10 cellular contexts compared by ENCODE assay signal in the genomic region with DNA sequence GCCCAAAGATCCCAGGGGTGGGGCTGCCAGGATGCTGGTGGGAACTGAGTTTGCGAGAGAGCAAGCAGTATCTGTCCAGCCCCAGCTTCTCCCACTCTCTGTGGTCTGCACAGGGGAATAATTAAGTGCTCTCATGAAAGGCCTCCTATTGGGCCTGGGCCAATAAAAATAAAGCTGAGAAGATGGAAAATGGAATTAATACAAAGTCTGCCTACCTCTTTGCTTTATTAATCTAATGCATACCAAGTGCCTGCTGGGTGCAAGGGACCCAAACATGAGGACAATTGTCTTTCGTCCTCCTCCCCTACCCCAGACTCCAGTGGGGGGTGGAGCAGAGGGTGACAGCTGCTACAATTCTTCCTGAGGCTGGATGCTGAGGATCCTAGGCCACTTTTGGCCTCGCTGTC. TPM values are rescaled to one million over a fixed set of nuclear protein-coding genes. Genes with fewer than 3 reads are reported as not detected.
DNase-seq lines count a peak whose midpoint lies in the region; ATAC-seq, FAIRE-seq and TF ChIP-seq lines count a peak whose summit lies in the region.
"Had no signal": no experiment of that assay in that cellular context is flagged by ENCODE, and none has a peak within 500 bp of the region (broad histone marks: within the 10 kb centered on the region; RNA-seq: fewer than 3 reads in every experiment).

No MANE protein-coding gene starts in this region.

- H2AK5ac ChIP-seq in IMR-90 (ENCODE audit: low read depth, low read length) = no peak overlapping the region

- no peaks in the 10 kb centered on the region for H3K27me3 Mint-ChIP-seq in nephron progenitor cell (ENCODE audit: low read depth, poor library complexity)

- peaks cover 11% of the 10 kb centered on the region; the same call in 1 of the 2 replicates for H3K4me1 ChIP-seq in IMR-90 (ENCODE audit: control insufficient read depth, insufficient read depth, low read length)

- H4K91ac ChIP-seq in IMR-90 (ENCODE audit: insufficient read depth, low read depth, low read length) = no peak overlapping the region

- H3K36me3 ChIP-seq in IMR-90 (ENCODE audit: control insufficient read depth, insufficient read depth, low read length) = peaks cover 42% of the 10 kb centered on the region

- intact Hi-C loops in IMR-90 (cut with micrococcal nuclease) = no loop called here

- no peak overlapping the region for H3K4me3 Mint-ChIP-seq in nephron progenitor cell

- no peak overlapping the region for H3K18ac ChIP-seq in IMR-90 (ENCODE audit: low read depth, low read length)

- TF ChIP-seq POLR2A in IMR-90 (IDR thresholded peaks at IDR 0.05; ENCODE audit: low read depth, low read length) = no peak

- no peak overlapping the region for H2BK120ac ChIP-seq in IMR-90 (ENCODE audit: low read depth, low read length)

- H3K4me2 ChIP-seq in IMR-90 (ENCODE audit: low read depth, low read length) = no peak overlapping the region

- dilution Hi-C loops in IMR-90 (cut with HindIII; ENCODE audit: low sequenced_read_pairs, unreplicated experiment) = no loop called here

- H3K4ac ChIP-seq in IMR-90 (ENCODE audit: low read depth, low read length) = no peak overlapping the region

- no peak overlapping the region for H2AFZ ChIP-seq in IMR-90 (replicated peaks; ENCODE audit: low read length, poor library complexity)

- no peak overlapping the region for H2BK15ac ChIP-seq in IMR-90 (ENCODE audit: low read depth, low read length)

- DNase-seq in D341Med (ENCODE audit: low spot score) (peak; percentile 38), IMR-90 (peak; percentile 50), astrocyte of the spinal cord (ENCODE audit: low read depth, low spot score) (peak; percentile 67), nephron progenitor cell (no peak), urothelium cell line (ENCODE audit: low spot score) (no peak)
- DNase-seq: islet precursor cell, NCI-H526 treated with DMSO at 0.1 percent for 48 hours had no signal

- no peak overlapping the region for H3K9ac ChIP-seq in IMR-90 (ENCODE audit: low read depth, low read length)

- H2BK20ac ChIP-seq in IMR-90 (ENCODE audit: low read depth, low read length) = no peak overlapping the region

- in situ Hi-C loops in IMR-90 (cut with MboI; ENCODE audit: low sequenced_read_pairs) = no loop called here
- in situ Hi-C loops in astrocyte of the spinal cord (cut with HindIII; ENCODE audit: low sequenced_read_pairs) = no loop called here

- peak overlapping the region; percentile 79 for H3K27ac Mint-ChIP-seq in nephron progenitor cell

- H3K27ac ChIP-seq in IMR-90 (ENCODE audit: insufficient read depth, low read length) = peak overlapping the region; percentile 17; the same call in 1 of the 2 replicates

- no peak for TF ChIP-seq RAD21 in IMR-90 (IDR thresholded peaks at IDR 0.05; ENCODE audit: low read length)

- H3K79me1 ChIP-seq in IMR-90 (ENCODE audit: low read depth in 1 of 2, low read length in 2 of 2) = peaks cover 0 to 47% of the 10 kb centered on the region in 2 experiments; a peak in 3 of 4 replicates

- H2AK9ac ChIP-seq in IMR-90 (replicated peaks; ENCODE audit: low read depth, low read length, poor library complexity) = peak overlapping the region; percentile 55

- H4K5ac ChIP-seq in IMR-90 (ENCODE audit: low read depth, low read length) = no peak overlapping the region

- no peaks in the 10 kb centered on the region for H3K9me3 ChIP-seq in IMR-90 (ENCODE audit: control insufficient read depth, insufficient read depth, low read length)

- peaks cover 9% of the 10 kb centered on the region; the same call in 1 of the 2 replicates for H3K9me1 ChIP-seq in IMR-90 (ENCODE audit: insufficient read depth, low read length)

- H2BK5ac ChIP-seq in IMR-90 (ENCODE audit: low read depth, low read length, poor library complexity, severe bottlenecking) = no peak overlapping the region

- H3K14ac ChIP-seq in IMR-90 (replicated peaks; ENCODE audit: low read depth, low read length) = 0 out of 2 replicates have a peak overlapping the region, but pooled peaks have one; percentile 21

- peaks cover 83% of the 10 kb centered on the region for H4K20me1 ChIP-seq in IMR-90 (ENCODE audit: insufficient read depth, low read length)

- POLR2A ChIA-PET in IMR-90 (lab: Charles Lee; ENCODE audit: unreplicated experiment) = no interaction called here

- H3K9me3 Mint-ChIP-seq in nephron progenitor cell = no peaks in the 10 kb centered on the region

- FAIRE-seq in urothelium cell line (lab: Jason Lieb, UNC) = no peak
- FAIRE-seq: HepG2 had no signal

- peaks cover 42% of the 10 kb centered on the region for H3K36me3 Mint-ChIP-seq in nephron progenitor cell (ENCODE audit: low read depth)

- no peak overlapping the region for H3K56ac ChIP-seq in IMR-90 (ENCODE audit: extremely low read depth, insufficient read depth, low read length)

- ATAC-seq in IMR-90 (ENCODE audit: low read depth) = peak; percentile 34
- ATAC-seq in GM18909 (IDR thresholded peaks at IDR 0.05; ENCODE audit: poor library complexity, unreplicated experiment) = no peak
- ATAC-seq in GM21528 (IDR thresholded peaks at IDR 0.05; ENCODE audit: low FRiP score, unreplicated experiment) = no peak
- ATAC-seq: HepG2 had no signal

- no TSS peak for BruUV-seq in IMR-90 (replicated peaks; lab: Mats Ljungman, UMichigan)

- CTCF ChIA-PET in IMR-90 (lab: Yijun Ruan, JAX) = interaction anchor here (0.8 kb wide), 1 partner anchor 9 kb away, joined by 7 read pairs; no protein-coding TSS in a partner anchor

- H3K23ac ChIP-seq in IMR-90 (ENCODE audit: low read depth, low read length) = no peak overlapping the region

- no peak overlapping the region for H3K4me3 ChIP-seq in IMR-90 (ENCODE audit: insufficient read depth, low read depth, low read length)
- H3K4me3 ChIP-seq in astrocyte of the spinal cord (ENCODE audit: low read depth, low read length) = no peak overlapping the region

- H4K8ac ChIP-seq in IMR-90 (ENCODE audit: low read depth in 2 of 2, low read length in 2 of 2) = no peak overlapping the region

- H3K4me1 Mint-ChIP-seq in nephron progenitor cell = peaks cover 47% of the 10 kb centered on the region

- no CpG with 5 or more reads among the region's 3 CpGs for WGBS in IMR-90 (ENCODE audit: extremely low coverage in 2 of 2, insufficient read length in 1 of 2), 2 experiments

- TF ChIP-seq CTCF in IMR-90 (conservative IDR thresholded peaks at IDR 0.05; ENCODE audit: low read depth, low read length) (no peak), astrocyte of the spinal cord (IDR thresholded peaks at IDR 0.05; ENCODE audit: low read depth, low read length) (no peak), nephron progenitor cell (IDR thresholded peaks at IDR 0.05) (no peak)

- H3K27me3 ChIP-seq in IMR-90 (ENCODE audit: control insufficient read depth, insufficient read depth, low read length) = no peaks in the 10 kb centered on the region

TF ChIP-seq in IMR-90, 13 proteins besides CTCF, POLR2A, EP300 and RAD21:
- TF ChIP-seq MAZ (IDR thresholded peaks at IDR 0.05; ENCODE audit: borderline replicate concordance, low read depth, low read length) (no peak), MXI1 (IDR thresholded peaks at IDR 0.05; ENCODE audit: borderline replicate concordance, low read depth, low read length) (no peak), RFX5 (IDR thresholded peaks at IDR 0.05; ENCODE audit: low read depth, low read length) (no peak), CEBPB (IDR thresholded peaks at IDR 0.05; ENCODE audit: low read depth, low read length) (no peak), CHD1 (IDR thresholded peaks at IDR 0.05; ENCODE audit: low read depth, low read length) (no peak), BHLHE40 (IDR thresholded peaks at IDR 0.05; ENCODE audit: low read depth, low read length) (no peak), NFE2L2 (IDR thresholded peaks at IDR 0.05; ENCODE audit: low read depth, low read length) (no peak), MAFK (IDR thresholded peaks at IDR 0.05; ENCODE audit: low read depth, low read length) (no peak), FOS (IDR thresholded peaks at IDR 0.05; ENCODE audit: low read depth, low read length) (no peak), SMC3 (IDR thresholded peaks at IDR 0.05; ENCODE audit: low read depth, low read length) (no peak), RCOR1 (IDR thresholded peaks at IDR 0.05; ENCODE audit: insufficient replicate concordance, low read length) (no peak)
- TF ChIP-seq, protein P1, sequence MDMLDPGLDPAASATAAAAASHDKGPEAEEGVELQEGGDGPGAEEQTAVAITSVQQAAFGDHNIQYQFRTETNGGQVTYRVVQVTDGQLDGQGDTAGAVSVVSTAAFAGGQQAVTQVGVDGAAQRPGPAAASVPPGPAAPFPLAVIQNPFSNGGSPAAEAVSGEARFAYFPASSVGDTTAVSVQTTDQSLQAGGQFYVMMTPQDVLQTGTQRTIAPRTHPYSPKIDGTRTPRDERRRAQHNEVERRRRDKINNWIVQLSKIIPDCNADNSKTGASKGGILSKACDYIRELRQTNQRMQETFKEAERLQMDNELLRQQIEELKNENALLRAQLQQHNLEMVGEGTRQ (IDR thresholded peaks at IDR 0.05; ENCODE audit: low read depth, low read length) = no peak
- TF ChIP-seq, protein P2, sequence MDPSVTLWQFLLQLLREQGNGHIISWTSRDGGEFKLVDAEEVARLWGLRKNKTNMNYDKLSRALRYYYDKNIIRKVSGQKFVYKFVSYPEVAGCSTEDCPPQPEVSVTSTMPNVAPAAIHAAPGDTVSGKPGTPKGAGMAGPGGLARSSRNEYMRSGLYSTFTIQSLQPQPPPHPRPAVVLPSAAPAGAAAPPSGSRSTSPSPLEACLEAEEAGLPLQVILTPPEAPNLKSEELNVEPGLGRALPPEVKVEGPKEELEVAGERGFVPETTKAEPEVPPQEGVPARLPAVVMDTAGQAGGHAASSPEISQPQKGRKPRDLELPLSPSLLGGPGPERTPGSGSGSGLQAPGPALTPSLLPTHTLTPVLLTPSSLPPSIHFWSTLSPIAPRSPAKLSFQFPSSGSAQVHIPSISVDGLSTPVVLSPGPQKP (IDR thresholded peaks at IDR 0.05; ENCODE audit: borderline replicate concordance, low read depth, low read length) = no peak

RNA-seq across cellular contexts. Expression of a gene that starts 5.4 kb away (rescaled TPM):
- total RNA-seq in IMR-90 (2012; rRNA removed) = 77.5 and 83.0 TPM in 2 replicates
- polyA plus RNA-seq in IMR-90 (2012; rRNA removed) = 82.5 and 89.3 TPM in 2 replicates
- 49.4 and 53.9 TPM in 2 replicates for polyA plus RNA-seq in IMR-90 (2012; cell fraction: cytosol; rRNA removed)
- polyA plus RNA-seq in IMR-90 (2012; cell fraction: nucleus; rRNA removed; ENCODE audit: low replicate concordance) = 436 and 719 TPM in 2 replicates

RNA-seq across cellular contexts. Expression of a gene that starts 19.3 kb away (rescaled TPM):
- 39.4 and 41.4 TPM in 2 replicates for total RNA-seq in IMR-90 (2012; rRNA removed)
- polyA plus RNA-seq in IMR-90 (2012; rRNA removed) = 39.1 and 44.1 TPM in 2 replicates
- 58.6 and 63.1 TPM in 2 replicates for polyA plus RNA-seq in IMR-90 (2012; cell fraction: cytosol; rRNA removed)
- polyA plus RNA-seq in IMR-90 (2012; cell fraction: nucleus; rRNA removed; ENCODE audit: low replicate concordance) = 50.6 and 92.0 TPM in 2 replicates

RNA-seq across cellular contexts. Expression of a gene that starts 32.5 kb away (rescaled TPM):
- total RNA-seq in IMR-90 (2012; rRNA removed) = 7.5 and 7.7 TPM in 2 replicates
- 14.6 and 15.0 TPM in 2 replicates for polyA plus RNA-seq in IMR-90 (2012; rRNA removed)
- 8.9 and 17.0 TPM in 2 replicates for polyA plus RNA-seq in IMR-90 (2012; cell fraction: cytosol; rRNA removed)
- polyA plus RNA-seq in IMR-90 (2012; cell fraction: nucleus; rRNA removed; ENCODE audit: low replicate concordance) = 20.5 and 31.2 TPM in 2 replicates

Comparison
In these comparisons a context has a peak if more than half of its experiments do, and no peak if none do; other contexts are left out.
1. DNase-seq: peak in D341Med (single experiment), IMR-90 (single experiment) and astrocyte of the spinal cord (single experiment); none in nephron progenitor cell (single experiment) and urothelium cell line (single experiment).